Comparison of ENCODE assay signal across 9 cellular contexts in genomic region chr7:17274551-17275245, GRCh38. TPM values are rescaled to one million over a fixed set of nuclear protein-coding genes. Genes with fewer than 3 reads are reported as not detected.
A peak's percentile ranks its signal among the peaks of the same experiment; 100 is the strongest.
DNase-seq lines count a peak whose midpoint lies in the region; ATAC-seq and TF ChIP-seq lines count a peak whose summit lies in the region.
"Had no signal": no experiment of that assay in that cellular context is flagged by ENCODE, and none has a peak within 500 bp of the region (broad histone marks: within the 10 kb centered on the region; RNA-seq: fewer than 3 reads in every experiment).

No MANE protein-coding gene starts in this region.

- peaks cover 19% of the 10 kb centered on the region for H3K4me1 Mint-ChIP-seq in activated naive CD4-positive, alpha-beta T cell treated with anti-CD3 and anti-CD28 coated beads, Interleukin-2, amount 10 ng/mL, durations not matched to agents 7 days and 5 days
- H3K4me1 Mint-ChIP-seq: naive B cell had no signal

- WGBS in esophagus squamous epithelium, 2 donors, result 22 to 23% methylated on average over 5 of the region's 5 CpGs
- WGBS in aorta, 2 donors, result 41 to 44% methylated on average over 5 of the region's 5 CpGs

- no peak overlapping the region for H3K27ac Mint-ChIP-seq in activated naive CD4-positive, alpha-beta T cell treated with anti-CD3 and anti-CD28 coated beads, Interleukin-2, amount 10 ng/mL, durations not matched to agents 7 days and 5 days
- H3K27ac Mint-ChIP-seq: naive B cell had no signal

- H3K36me3 ChIP-seq in esophagus squamous epithelium, result no peaks in the 10 kb centered on the region
- H3K36me3 ChIP-seq in aorta (ENCODE audit: control insufficient read depth in 1 of 2, insufficient read depth in 2 of 2, low read length in 1 of 2), result no peaks in the 10 kb centered on the region

- H3K27me3 ChIP-seq in esophagus squamous epithelium (no peaks in the 10 kb centered on the region), aorta (ENCODE audit: control insufficient read depth in 1 of 2, insufficient read depth in 2 of 2, low read length in 1 of 2) (no peaks in the 10 kb centered on the region)

- intact Hi-C loops in esophagus squamous epithelium (cut with DNase I), result no loop called here
- intact Hi-C loops in aorta (cut with DNase I), result loop anchor here (5.0 to 10.0 kb wide), 2 partner anchors 42 to 180 kb away; no protein-coding TSS in a partner anchor

- TF ChIP-seq POLR2A in esophagus squamous epithelium (IDR thresholded peaks at IDR 0.05), result no peak

- CTCF ChIA-PET in activated naive CD4-positive, alpha-beta T cell treated with anti-CD3 and anti-CD28 coated beads, Interleukin-2, amount 10 ng/mL, durations not matched to agents 7 days and 5 days (lab: Charles Lee), result no interaction called here

- TF ChIP-seq CTCF in esophagus squamous epithelium (IDR thresholded peaks at IDR 0.05), result no peak

- H3K27ac ChIP-seq in esophagus squamous epithelium (peak overlapping the region in 2 of 4 donors; percentile 11 to 31), aorta (ENCODE audit: low read depth in 1 of 2, low read length in 2 of 2) (no peak overlapping the region)

- no peaks in the 10 kb centered on the region for H3K27me3 Mint-ChIP-seq in activated naive CD4-positive, alpha-beta T cell treated with anti-CD3 and anti-CD28 coated beads, Interleukin-2, amount 10 ng/mL, durations not matched to agents 7 days and 5 days

- H3K4me3 ChIP-seq in esophagus squamous epithelium (no peak overlapping the region), aorta (ENCODE audit: low read length in 2 of 2) (no peak overlapping the region)

- DNase-seq in Daoy (ENCODE audit: low read depth), result peak; percentile 88
- peak; percentile 86 for DNase-seq in LHCN-M2 (ENCODE audit: low read depth)
- DNase-seq in activated naive CD4-positive, alpha-beta T cell treated with anti-CD3 and anti-CD28 coated beads, Interleukin-2, amount 10 ng/mL, durations not matched to agents 7 days and 5 days, result peak; percentile 24
- peak; percentile 65 for DNase-seq in myocyte (ENCODE audit: low read depth)
- DNase-seq in esophagus squamous epithelium (lab: John Stamatoyannopoulos, UW), result no peak
- DNase-seq in aorta, result no peak
- DNase-seq: naive B cell had no signal

- H3K9me3 Mint-ChIP-seq in activated naive CD4-positive, alpha-beta T cell treated with anti-CD3 and anti-CD28 coated beads, Interleukin-2, amount 10 ng/mL, durations not matched to agents 7 days and 5 days, result peaks cover 37% of the 10 kb centered on the region

- no peak for ATAC-seq in aorta (ENCODE audit: low FRiP score)
- no peak for ATAC-seq in GM19324 (IDR thresholded peaks at IDR 0.05; ENCODE audit: low FRiP score, unreplicated experiment)
- no peak for ATAC-seq in HG03039 (IDR thresholded peaks at IDR 0.05; ENCODE audit: unreplicated experiment)

- peaks cover 13% of the 10 kb centered on the region for H3K36me3 Mint-ChIP-seq in activated naive CD4-positive, alpha-beta T cell treated with anti-CD3 and anti-CD28 coated beads, Interleukin-2, amount 10 ng/mL, durations not matched to agents 7 days and 5 days

- H3K9me3 ChIP-seq in esophagus squamous epithelium (peaks cover 0 to 20% (median 9%) of the 10 kb centered on the region in 3 donors), aorta (ENCODE audit: control insufficient read depth, low read length) (peaks cover 5% of the 10 kb centered on the region)

- H3K4me1 ChIP-seq in esophagus squamous epithelium (peaks cover 0 to 29% (median 0%) of the 10 kb centered on the region in 3 donors), aorta (ENCODE audit: control insufficient read depth in 1 of 2, insufficient read depth in 2 of 2, low read length in 2 of 2) (peaks cover 1 to 2% of the 10 kb centered on the region in 2 donors)

- no peak overlapping the region for H3K4me3 Mint-ChIP-seq in activated naive CD4-positive, alpha-beta T cell treated with anti-CD3 and anti-CD28 coated beads, Interleukin-2, amount 10 ng/mL, durations not matched to agents 7 days and 5 days
- H3K4me3 Mint-ChIP-seq: naive B cell had no signal

RNA-seq across cellular contexts. Expression of gene AHR, which starts 23.8 kb away (rescaled TPM):
- total RNA-seq in Daoy (2014; rRNA removed; shearing (Covaris generic)), result 79.7 and 91.9 TPM in 2 replicates
- total RNA-seq in LHCN-M2 (2014; rRNA removed) (91.3 and 93.2 TPM in 2 replicates), myocyte (84.7 and 96.4 TPM in 2 replicates), esophagus squamous epithelium (10 to 100 TPM; 29.8 to 89.5 (median 57.5) TPM), aorta (100 to 1,000 TPM in 1 of 2 donors, 10 to 100 TPM in 1; 65.8 to 117 TPM)
- polyA plus RNA-seq in LHCN-M2 (2012), result 16.9 TPM
- 38.3 TPM for polyA plus RNA-seq in myocyte (2012)
- polyA plus RNA-seq in aorta, result 10 to 100 TPM; 16.9 to 36.2 TPM

Comparison
In these comparisons a context has a peak if more than half of its experiments do, and no peak if none do; other contexts are left out.
1. DNase-seq: peak in Daoy (single experiment), LHCN-M2 (single experiment), activated naive CD4-positive, alpha-beta T cell treated with anti-CD3 and anti-CD28 coated beads, Interleukin-2, amount 10 ng/mL, durations not matched to agents 7 days and 5 days (single experiment) and myocyte (single experiment); none in esophagus squamous epithelium (single experiment) and aorta (0 of 2).